Comparison of ENCODE assay signal across 13 cellular contexts in the genomic region with DNA sequence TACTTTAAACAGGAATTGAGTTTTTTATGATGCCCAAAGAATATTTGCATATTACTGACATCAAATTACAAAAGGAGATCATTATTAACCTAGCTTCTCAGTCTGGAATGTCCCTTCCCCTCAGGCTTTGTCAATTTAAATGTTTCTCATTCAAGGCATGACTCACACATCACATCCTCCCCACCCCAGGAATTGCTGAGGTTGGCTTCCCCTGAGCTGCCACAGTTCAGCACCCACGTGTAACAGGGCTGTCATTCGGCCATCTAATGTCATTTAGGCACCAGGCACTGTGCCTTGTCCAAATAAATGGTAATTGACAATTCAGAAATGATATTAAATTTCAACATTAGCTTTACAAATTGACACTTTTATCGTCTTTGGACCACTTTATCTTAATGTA.
A peak's percentile ranks its signal among the peaks of the same experiment; 100 is the strongest.
DNase-seq lines count a peak whose midpoint lies in the region; ATAC-seq and TF ChIP-seq lines count a peak whose summit lies in the region.
"Had no signal": no experiment of that assay in that cellular context is flagged by ENCODE, and none has a peak within 500 bp of the region (broad histone marks: within the 10 kb centered on the region; RNA-seq: fewer than 3 reads in every experiment).

No MANE protein-coding gene starts in this region.

- no peak overlapping the region for H3K27ac ChIP-seq in RWPE1
- no peak overlapping the region for H3K27ac ChIP-seq in adrenal gland
- H3K27ac ChIP-seq: upper lobe of left lung had no signal

- H3K4me1 ChIP-seq in adrenal gland (replicated peaks in 1 of 2) = no peaks in the 10 kb centered on the region
- H3K4me1 ChIP-seq: upper lobe of left lung had no signal

- WGBS in adrenal gland, 4 donors = 50 to 60% (median 58%) methylated on average over 3 of the region's 3 CpGs

- H3K27ac Mint-ChIP-seq in stimulated activated naive B cell treated with anti-CD40 and anti-IgM and Interleukin-4, amounts not matched to agents 10 μg/mL and 1 μg/mL and 100 μg/mL, for 72 hours = no peak overlapping the region
- H3K27ac Mint-ChIP-seq: activated T-helper 2 cell treated with anti-CD3 and anti-CD28 coated beads, Interferon-gamma antibody, Interleukin-2, Interleukin-4, amounts not matched to agents 10 μg/mL and 5 μg/mL and 100 μg/mL, durations not matched to agents 14 hours and 24 hours and 36 hours had no signal

- H3K4me3 ChIP-seq in fibroblast of mammary gland (ENCODE audit: control insufficient read depth, low read depth, low read length) (no peak overlapping the region), adrenal gland (no peak overlapping the region)
- H3K4me3 ChIP-seq: upper lobe of left lung had no signal

- no peak for TF ChIP-seq POLR2A in adrenal gland (IDR thresholded peaks at IDR 0.05)

- intact Hi-C loops in adrenal gland (cut with DNase I) = no loop called here

- TF ChIP-seq CTCF in RWPE1 (conservative IDR thresholded peaks at IDR 0.05; ENCODE audit: low read depth) = no peak
- TF ChIP-seq CTCF in fibroblast of mammary gland (conservative IDR thresholded peaks at IDR 0.05; ENCODE audit: control insufficient read depth, insufficient read depth, low read depth, low read length) = no peak
- no peak for TF ChIP-seq CTCF in adrenal gland (IDR thresholded peaks at IDR 0.05)

- DNase-seq in activated CD8-positive, alpha-beta memory T cell treated with anti-CD3 and anti-CD28 coated beads, Interleukin-2, amount 50 U/mL, for 24 hours (ENCODE audit: extremely low read depth) = peak; percentile 4
- DNase-seq in activated CD8-positive, alpha-beta memory T cell treated with anti-CD3 and anti-CD28 coated beads, Interleukin-2, amount 50 U/mL, for 48 hours = no peak
- DNase-seq in RWPE1 (ENCODE audit: low spot score) = peak; percentile 23
- peak; percentile 7 for DNase-seq in fibroblast of mammary gland (ENCODE audit: low read depth)
- no peak for DNase-seq in stimulated activated naive B cell treated with anti-CD40 and anti-IgM and Interleukin-4, amounts not matched to agents 10 μg/mL and 1 μg/mL and 100 μg/mL, for 72 hours
- DNase-seq in NOMO-1 treated with dmso at 0.1 percent for 144 hours (lab: John Stamatoyannopoulos, UW; ENCODE audit: unreplicated experiment) = no peak
- DNase-seq in hippocampal formation (lab: John Stamatoyannopoulos, UW) = no peak
- DNase-seq in adrenal gland = no peak
- DNase-seq: GF-D8, NCI-H446 treated with DMSO at 0.1 percent for 48 hours, occipital lobe, upper lobe of left lung had no signal

- H3K9me3 ChIP-seq in adrenal gland (replicated peaks in 1 of 3) = no peaks in the 10 kb centered on the region
- H3K9me3 ChIP-seq: upper lobe of left lung had no signal

- peak; percentile 80 for ATAC-seq in stimulated activated naive B cell treated with anti-CD40 and anti-IgM and Interleukin-4, amounts not matched to agents 10 μg/mL and 1 μg/mL and 100 μg/mL, for 72 hours (replicated peaks)

- CTCF ChIA-PET in RWPE1 (lab: Yijun Ruan, JAX) = interaction anchor here (0.7 kb wide), 1 partner anchor 725 kb away, joined by 3 read pairs; no protein-coding TSS in a partner anchor

- H3K4me3 Mint-ChIP-seq in stimulated activated naive B cell treated with anti-CD40 and anti-IgM and Interleukin-4, amounts not matched to agents 10 μg/mL and 1 μg/mL and 100 μg/mL, for 72 hours = no peak overlapping the region

- no peaks in the 10 kb centered on the region for H3K36me3 Mint-ChIP-seq in stimulated activated naive B cell treated with anti-CD40 and anti-IgM and Interleukin-4, amounts not matched to agents 10 μg/mL and 1 μg/mL and 100 μg/mL, for 72 hours

- H3K27me3 Mint-ChIP-seq in stimulated activated naive B cell treated with anti-CD40 and anti-IgM and Interleukin-4, amounts not matched to agents 10 μg/mL and 1 μg/mL and 100 μg/mL, for 72 hours = peaks cover 0 to 6% of the 10 kb centered on the region in 2 donors

- no peaks in the 10 kb centered on the region for H3K27me3 ChIP-seq in adrenal gland
- H3K27me3 ChIP-seq: upper lobe of left lung had no signal

- no peaks in the 10 kb centered on the region for H3K36me3 ChIP-seq in adrenal gland (replicated peaks in 1 of 2)
- H3K36me3 ChIP-seq: upper lobe of left lung had no signal

- POLR2A ChIA-PET in RWPE1 (lab: Yijun Ruan, JAX; ENCODE audit: low non-redundant PET) = no interaction called here

- H3K9me3 Mint-ChIP-seq in stimulated activated naive B cell treated with anti-CD40 and anti-IgM and Interleukin-4, amounts not matched to agents 10 μg/mL and 1 μg/mL and 100 μg/mL, for 72 hours = peaks cover 0 to 2% of the 10 kb centered on the region in 2 donors
- H3K9me3 Mint-ChIP-seq: activated T-helper 2 cell treated with anti-CD3 and anti-CD28 coated beads, Interferon-gamma antibody, Interleukin-2, Interleukin-4, amounts not matched to agents 10 μg/mL and 5 μg/mL and 100 μg/mL, durations not matched to agents 14 hours and 24 hours and 36 hours had no signal

- no peaks in the 10 kb centered on the region for H3K4me1 Mint-ChIP-seq in stimulated activated naive B cell treated with anti-CD40 and anti-IgM and Interleukin-4, amounts not matched to agents 10 μg/mL and 1 μg/mL and 100 μg/mL, for 72 hours

Comparison
In these comparisons a context has a peak if more than half of its experiments do, and no peak if none do; other contexts are left out.
1. DNase-seq: peak in activated CD8-positive, alpha-beta memory T cell treated with anti-CD3 and anti-CD28 coated beads, Interleukin-2, amount 50 U/mL, for 24 hours (single experiment), RWPE1 (single experiment) and fibroblast of mammary gland (single experiment); none in activated CD8-positive, alpha-beta memory T cell treated with anti-CD3 and anti-CD28 coated beads, Interleukin-2, amount 50 U/mL, for 48 hours (single experiment), stimulated activated naive B cell treated with anti-CD40 and anti-IgM and Interleukin-4, amounts not matched to agents 10 μg/mL and 1 μg/mL and 100 μg/mL, for 72 hours (single experiment), NOMO-1 treated with dmso at 0.1 percent for 144 hours (single experiment), hippocampal formation (0 of 2) and adrenal gland (0 of 7).